1 cellular context compared by ENCODE assay signal in the genomic region with DNA sequence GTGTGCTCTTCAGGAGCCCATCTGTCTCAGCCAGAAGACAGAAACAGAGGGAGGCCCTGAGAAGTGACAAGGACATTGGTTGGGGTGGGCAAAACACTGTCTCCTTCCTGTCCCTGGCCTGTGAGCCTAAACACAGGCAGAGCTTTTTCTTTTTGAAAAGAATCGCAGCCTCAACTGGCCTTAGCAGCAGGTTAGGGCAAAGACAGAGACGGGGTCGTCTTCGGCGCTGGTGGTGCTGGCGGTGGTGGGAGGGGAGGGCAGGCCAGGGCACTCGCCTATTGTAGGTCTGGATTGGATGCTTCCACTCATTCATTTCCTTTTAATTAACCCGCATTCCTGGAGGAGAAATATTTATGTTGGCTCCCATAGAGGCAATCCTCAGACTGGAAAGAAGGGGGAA.
A peak's percentile ranks its signal among the peaks of the same experiment; 100 is the strongest.
TF ChIP-seq lines count a peak whose summit lies in the region.

No MANE protein-coding gene starts in this region.

TF ChIP-seq in H1, 55 proteins besides CTCF, POLR2A, EP300 and RAD21:
- TF ChIP-seq TBP (IDR thresholded peaks at IDR 0.05; ENCODE audit: low read depth, low read length) (0 out of 2 replicates have a peak, but pooled peaks have one; percentile 1), SUZ12 (IDR thresholded peaks at IDR 0.05; ENCODE audit: low read length) (no peak), EGR1 (IDR thresholded peaks at IDR 0.05; ENCODE audit: borderline replicate concordance, low read depth, low read length) (no peak), CHD2 (IDR thresholded peaks at IDR 0.05; ENCODE audit: low read length) (no peak), CTBP2 (IDR thresholded peaks at IDR 0.05; ENCODE audit: borderline replicate concordance, insufficient read depth, insufficient read length, low read length) (no peak), TAF1 (IDR thresholded peaks at IDR 0.05; ENCODE audit: low read depth, low read length) (no peak)
